8 cellular contexts compared by ENCODE assay signal in the genomic region with DNA sequence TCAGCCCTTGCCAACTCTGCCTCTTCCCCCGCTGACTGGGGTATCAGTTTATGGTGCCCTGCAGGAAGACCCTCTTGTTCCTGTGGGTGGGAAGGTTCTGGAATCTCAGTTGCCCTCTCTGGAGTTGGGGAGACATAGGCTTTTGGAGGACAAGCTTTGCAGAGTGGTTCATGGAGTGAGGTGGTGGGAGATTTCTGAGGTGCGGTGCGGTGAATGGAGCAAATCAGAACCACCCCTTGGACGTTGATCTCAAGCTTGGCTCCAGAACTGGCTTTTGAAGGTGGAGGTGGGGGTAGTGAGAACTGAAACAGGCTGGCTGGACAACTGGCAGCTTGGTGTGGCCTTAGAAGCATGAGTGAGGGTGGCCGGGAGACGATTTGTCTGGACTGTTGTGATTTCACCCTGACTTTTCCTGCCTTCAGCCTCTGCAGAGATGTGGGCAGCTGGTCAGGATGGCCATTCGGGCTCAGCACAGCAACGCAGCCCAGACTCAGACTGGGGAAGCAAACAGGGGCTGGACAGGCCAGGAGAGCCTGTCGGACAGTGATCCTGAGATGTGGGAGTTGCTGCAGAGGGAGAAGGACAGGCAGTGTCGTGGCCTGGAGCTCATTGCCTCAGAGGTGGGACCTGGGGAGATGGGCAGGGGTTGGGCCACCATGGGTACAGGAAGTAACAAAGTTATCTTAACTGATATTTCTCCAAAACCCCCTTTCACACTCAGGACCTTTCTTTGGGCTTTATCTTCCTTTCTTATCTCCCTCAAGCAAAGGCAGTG. TPM values are rescaled to one million over a fixed set of nuclear protein-coding genes. Genes with fewer than 3 reads are reported as not detected.
A peak's percentile ranks its signal among the peaks of the same experiment; 100 is the strongest.
DNase-seq lines count a peak whose midpoint lies in the region; ATAC-seq lines count a peak whose summit lies in the region.

No MANE protein-coding gene starts in this region.

- H3K36me3 ChIP-seq in HAP-1 (replicated peaks) (peaks cover 58% of the 10 kb centered on the region), skeletal muscle tissue (ENCODE audit: control insufficient read depth in 3 of 3, insufficient read depth in 3 of 3, low read length in 3 of 3) (peaks cover 29 to 33% (median 30%) of the 10 kb centered on the region in 3 donors)

- H3K4me3 ChIP-seq in HAP-1 (peak overlapping the region; percentile 89), right cardiac atrium (ENCODE audit: low read length) (peak overlapping the region; percentile 67), skeletal muscle tissue (ENCODE audit: low read length in 3 of 3) (peak overlapping the region; percentile 77 to 98 (median 95))

- POLR2A ChIA-PET in activated CD4-positive, alpha-beta memory T cell treated with anti-CD3 and anti-CD28 coated beads for 36 hours (lab: Charles Lee): interaction anchor here (1.0 to 3.5 kb wide), 6 partner anchors 9 to 547 kb away, joined by 3 to 38 read pairs (median 8); partner anchors contain the start of genes ARHGAP9 and STAT6

- H3K4me3 Mint-ChIP-seq in activated CD4-positive, alpha-beta memory T cell treated with anti-CD3 and anti-CD28 coated beads for 36 hours: peak overlapping the region; percentile 98

- peak overlapping the region; percentile 94 for H3K27ac Mint-ChIP-seq in activated CD4-positive, alpha-beta memory T cell treated with anti-CD3 and anti-CD28 coated beads for 36 hours

- intact Hi-C loops in activated CD4-positive, alpha-beta memory T cell treated with anti-CD3 and anti-CD28 coated beads for 36 hours (cut with micrococcal nuclease): no loop called here
- intact Hi-C loops in right cardiac atrium (cut with DNase I): no loop called here

- 38% methylated on average over 10 of the region's 10 CpGs for WGBS in right cardiac atrium

- peaks cover 58% of the 10 kb centered on the region for H3K36me3 Mint-ChIP-seq in activated CD4-positive, alpha-beta memory T cell treated with anti-CD3 and anti-CD28 coated beads for 36 hours

- peaks cover 7% of the 10 kb centered on the region; the same call in 1 of the 2 replicates for H3K4me1 ChIP-seq in HAP-1
- no peaks in the 10 kb centered on the region for H3K4me1 ChIP-seq in right cardiac atrium (ENCODE audit: control insufficient read depth, insufficient read depth, low read length)
- peaks cover 17 to 37% (median 24%) of the 10 kb centered on the region in 3 donors for H3K4me1 ChIP-seq in skeletal muscle tissue (ENCODE audit: control insufficient read depth in 3 of 3, insufficient read depth in 3 of 3, low read length in 3 of 3)

- CTCF ChIA-PET in activated CD4-positive, alpha-beta memory T cell treated with anti-CD3 and anti-CD28 coated beads for 36 hours (lab: Charles Lee): interaction anchor here (1.2 to 13.3 kb wide), 7 partner anchors 10 to 229 kb away, joined by 3 to 447 read pairs (median 7); partner anchors contain the start of genes GLI1 and NXPH4

- no peak for DNase-seq in HAP-1 (ENCODE audit: low spot score in 2 of 2)
- no peak for DNase-seq in activated CD4-positive, alpha-beta memory T cell treated with anti-CD3 and anti-CD28 coated beads for 36 hours
- peak in 1 of 3 donors; percentile 37 for DNase-seq in right cardiac atrium
- DNase-seq in RPMI8226: no peak
- no peak for DNase-seq in CD1c-positive myeloid dendritic cell (ENCODE audit: extremely low spot score)

- in situ Hi-C loops in HAP-1 (cut with MboI; ENCODE audit: low sequenced_read_pairs): no loop called here

- peaks cover 54% of the 10 kb centered on the region for H3K4me1 Mint-ChIP-seq in activated CD4-positive, alpha-beta memory T cell treated with anti-CD3 and anti-CD28 coated beads for 36 hours (ENCODE audit: low read depth)

- H3K9me3 ChIP-seq in HAP-1 (no peaks in the 10 kb centered on the region), right cardiac atrium (ENCODE audit: control insufficient read depth, low read length) (no peaks in the 10 kb centered on the region), skeletal muscle tissue (ENCODE audit: control insufficient read depth in 3 of 3, low read length in 3 of 3) (no peaks in the 10 kb centered on the region)

- H3K27me3 Mint-ChIP-seq in activated CD4-positive, alpha-beta memory T cell treated with anti-CD3 and anti-CD28 coated beads for 36 hours: peaks cover 16% of the 10 kb centered on the region

- ATAC-seq in right cardiac atrium (no peak), HG03439 (IDR thresholded peaks at IDR 0.05; ENCODE audit: unreplicated experiment) (no peak), HG03378 (IDR thresholded peaks at IDR 0.05; ENCODE audit: unreplicated experiment) (no peak)

- H3K27ac ChIP-seq in right cardiac atrium (ENCODE audit: low read length) (no peak overlapping the region), skeletal muscle tissue (ENCODE audit: low read depth, low read length) (peak overlapping the region; percentile 72)

- H3K27me3 ChIP-seq in HAP-1 (ENCODE audit: low read depth) (no peaks in the 10 kb centered on the region), right cardiac atrium (ENCODE audit: control insufficient read depth, insufficient read depth) (no peaks in the 10 kb centered on the region), skeletal muscle tissue (ENCODE audit: control insufficient read depth in 3 of 3, insufficient read depth in 3 of 3, low read length in 3 of 3) (peaks cover 9 to 11% (median 10%) of the 10 kb centered on the region in 3 donors)

- peak overlapping the region; percentile 89 to 94 (median 89) for H3K9ac ChIP-seq in skeletal muscle tissue (ENCODE audit: low read depth in 1 of 3, low read length in 3 of 3)

- no peaks in the 10 kb centered on the region for H3K9me3 Mint-ChIP-seq in activated CD4-positive, alpha-beta memory T cell treated with anti-CD3 and anti-CD28 coated beads for 36 hours

RNA-seq across cellular contexts. Expression of gene SHMT2, which starts 1.1 kb away (rescaled TPM):
- 100 to 1,000 TPM; 401 to 404 TPM for total RNA-seq in activated CD4-positive, alpha-beta memory T cell treated with anti-CD3 and anti-CD28 coated beads for 36 hours
- total RNA-seq in right cardiac atrium (10 to 100 TPM; 27.4 to 33.2 (median 29.9) TPM), skeletal muscle tissue (91.3 TPM)
- 17.9 TPM for polyA plus RNA-seq in right cardiac atrium

RNA-seq across cellular contexts. Expression of gene NXPH4, which starts 14.0 kb away (rescaled TPM):
- total RNA-seq in activated CD4-positive, alpha-beta memory T cell treated with anti-CD3 and anti-CD28 coated beads for 36 hours: under 1 TPM; 0.24 to 0.46 TPM
- under 1 TPM in 3 of 4 donors, not detected in 1; 0.11 to 0.39 (median 0.29) TPM for total RNA-seq in right cardiac atrium
- 1.2 TPM for polyA plus RNA-seq in right cardiac atrium
- total RNA-seq in skeletal muscle tissue: not detected

RNA-seq across cellular contexts. Expression of gene STAC3, which starts 20.4 kb away (rescaled TPM):
- total RNA-seq in activated CD4-positive, alpha-beta memory T cell treated with anti-CD3 and anti-CD28 coated beads for 36 hours: 1 to 10 TPM; 1.9 to 2.0 TPM
- total RNA-seq in right cardiac atrium: 1 to 10 TPM in 3 of 4 donors, under 1 TPM in 1; 0.91 to 2.3 (median 1.6) TPM
- 1.2 TPM for polyA plus RNA-seq in right cardiac atrium
- total RNA-seq in skeletal muscle tissue: 166 TPM

Comparison
In these comparisons a context has a peak if more than half of its experiments do, and no peak if none do; other contexts are left out.
1. RNA of gene STAC3, which starts 20.4 kb away (total RNA-seq): 166 TPM in skeletal muscle tissue (single experiment); 1.9 to 2.0 TPM in activated CD4-positive, alpha-beta memory T cell treated with anti-CD3 and anti-CD28 coated beads for 36 hours and 0.91 to 2.3 TPM in right cardiac atrium; every median in the first group is over 10 times any median in the second.
2. Peak in every context shown above with its lines, with median percentiles within 50 percentile points of each other: H3K4me3 ChIP-seq.